ENCODE assay signal across 8 cellular contexts in genomic region chr2:74919827-74920226, GRCh38. TPM values are rescaled to one million over a fixed set of nuclear protein-coding genes. Genes with fewer than 3 reads are reported as not detected.
DNase-seq lines count a peak whose midpoint lies in the region; ATAC-seq, FAIRE-seq and TF ChIP-seq lines count a peak whose summit lies in the region.

No MANE protein-coding gene starts in this region.

- H3K9me3 ChIP-seq in A549, result no peaks in the 10 kb centered on the region

- no peak for TF ChIP-seq EP300 in A549 (IDR thresholded peaks at IDR 0.05)

- DNase-seq in A549 (ENCODE audit: low read depth in 1 of 2, low spot score in 1 of 2) (peak; percentile 69 to 82), NCI-H128 (lab: John Stamatoyannopoulos, UW; ENCODE audit: unreplicated experiment) (peak; percentile 43), cardiac fibroblast (ENCODE audit: low read depth in 2 of 2) (peak; percentile 57 to 69), inferior parietal cortex (ENCODE audit: extremely low spot score) (peak; percentile 69)
- DNase-seq in activated CD4-positive, CD25-positive, alpha-beta regulatory T cell treated with anti-CD3 and anti-CD28 coated beads, Interleukin-2, amount 50 U/mL, for 16 hours (ENCODE audit: low read depth, low spot score), result peak; percentile 52
- DNase-seq in stimulated activated CD4-positive, alpha-beta T cell treated with anti-CD3 and anti-CD28 coated beads, Interleukin-12 subunit alpha, Interleukin-12 subunit beta, amount 100 ng/mL, for 48 hours (ENCODE audit: low read depth in 2 of 3, low spot score in 1 of 3), result peak; percentile 44 to 57 (median 55)

- H3K4me1 ChIP-seq in A549, result peaks cover 6% of the 10 kb centered on the region

- TF ChIP-seq POLR2A in A549 (IDR thresholded peaks at IDR 0.05; ENCODE audit: low read length), result no peak

- TF ChIP-seq CTCF in A549 (IDR thresholded peaks at IDR 0.05) (peak; percentile 98), cardiac fibroblast (IDR thresholded peaks at IDR 0.05; ENCODE audit: low read depth, low read length) (peak; percentile 71)

- POLR2A ChIA-PET in A549 (lab: Yijun Ruan, JAX), result no interaction called here

- H3K4me3 ChIP-seq in A549 (peak overlapping the region; percentile 53), cardiac fibroblast (replicated peaks in 1 of 2; ENCODE audit: low read depth in 2 of 2, low read length in 2 of 2) (peak overlapping the region; percentile 42 to 44)

- CTCF ChIA-PET in A549 (lab: Yijun Ruan, JAX), result interaction anchor here (0.6 to 3.9 kb wide), 62 partner anchors 9 to 719 kb away, joined by 3 to 25 read pairs (median 5); partner anchors contain the start of gene TACR1

- ATAC-seq in A549 (peak; percentile 73 to 88), GM18907 (IDR thresholded peaks at IDR 0.05; ENCODE audit: unreplicated experiment) (peak; percentile 61), HG03460 (IDR thresholded peaks at IDR 0.05; ENCODE audit: unreplicated experiment) (no peak)

- no peak for FAIRE-seq in A549 (lab: Jason Lieb, UNC)

- peak; percentile 96 to 99 for TF ChIP-seq RAD21 in A549 (conservative IDR thresholded peaks at IDR 0.05 in 1 of 2, IDR thresholded peaks at IDR 0.05 in 1 of 2)

- H3K27ac ChIP-seq in A549, result peak overlapping the region; percentile 12 to 66; a peak in 3 of 6 replicates

- H3K4me2 ChIP-seq in A549, result peak overlapping the region; percentile 87

- WGBS in A549 (ENCODE audit: missing lambda C conversion rate), result 2% methylated on average over 29 of the region's 34 CpGs

TF ChIP-seq in A549, 52 proteins besides CTCF, POLR2A, EP300 and RAD21:
- TF ChIP-seq EHF (CRISPR knock-in tag; IDR thresholded peaks at IDR 0.05), result no peak
- TF ChIP-seq SMC3 (IDR thresholded peaks at IDR 0.05), result peak; percentile 97
TF ChIP-seq in A549: peak in this region for 1.

RNA-seq across cellular contexts. Expression of gene POLE4, which starts 38.6 kb away (rescaled TPM):
- 88.5 and 101 TPM in 2 replicates for polyA plus RNA-seq in A549 (2011; rRNA removed)
- 78.9 and 89.8 TPM in 2 replicates for polyA plus RNA-seq in A549 (2012; cell fraction: cytosol; rRNA removed)
- polyA plus RNA-seq in A549 (2012; cell fraction: nucleus; rRNA removed), result 24.0 and 30.4 TPM in 2 replicates
- polyA plus RNA-seq in A549 (2017; fragmentation: RNase III; extraction: RNeasy Plus Mini Kit Qiagen cat#74134 plus additional on column Dnase treatment), result 83.1 to 91.4 TPM (median 90.4 TPM) in 3 replicates
- 17.0 and 19.9 TPM in 2 replicates for polyA minus RNA-seq in A549 (2011; rRNA and poly(A)+ RNA removed)
